In genomic region chr16:76791151-76791550, GRCh38 we compare ENCODE assay signal across 8 cellular contexts.
"Had no signal": no experiment of that assay in that cellular context is flagged by ENCODE, and none has a peak within 500 bp of the region (broad histone marks: within the 10 kb centered on the region; RNA-seq: fewer than 3 reads in every experiment).

No MANE protein-coding gene starts in this region.

- DNase-seq: GM23248, GOT3, H7, H9, HCEC 1CT, HFFc6 had no signal

- H3K9ac ChIP-seq: GM23248 had no signal

- H3K4me1 ChIP-seq: HAP-1 had no signal

- H3K4me3 ChIP-seq: GM23248, GM23338, HAP-1 had no signal

- H3K36me3 ChIP-seq: HAP-1 had no signal

- H3K4me2 ChIP-seq: GM23338 had no signal

- H2AFZ ChIP-seq: GM23248, GM23338 had no signal

- H3K27ac ChIP-seq: GM23248 had no signal

- H3K9me3 ChIP-seq: HAP-1 had no signal
